Comparison of ENCODE assay signal across 20 cellular contexts in the genomic region with DNA sequence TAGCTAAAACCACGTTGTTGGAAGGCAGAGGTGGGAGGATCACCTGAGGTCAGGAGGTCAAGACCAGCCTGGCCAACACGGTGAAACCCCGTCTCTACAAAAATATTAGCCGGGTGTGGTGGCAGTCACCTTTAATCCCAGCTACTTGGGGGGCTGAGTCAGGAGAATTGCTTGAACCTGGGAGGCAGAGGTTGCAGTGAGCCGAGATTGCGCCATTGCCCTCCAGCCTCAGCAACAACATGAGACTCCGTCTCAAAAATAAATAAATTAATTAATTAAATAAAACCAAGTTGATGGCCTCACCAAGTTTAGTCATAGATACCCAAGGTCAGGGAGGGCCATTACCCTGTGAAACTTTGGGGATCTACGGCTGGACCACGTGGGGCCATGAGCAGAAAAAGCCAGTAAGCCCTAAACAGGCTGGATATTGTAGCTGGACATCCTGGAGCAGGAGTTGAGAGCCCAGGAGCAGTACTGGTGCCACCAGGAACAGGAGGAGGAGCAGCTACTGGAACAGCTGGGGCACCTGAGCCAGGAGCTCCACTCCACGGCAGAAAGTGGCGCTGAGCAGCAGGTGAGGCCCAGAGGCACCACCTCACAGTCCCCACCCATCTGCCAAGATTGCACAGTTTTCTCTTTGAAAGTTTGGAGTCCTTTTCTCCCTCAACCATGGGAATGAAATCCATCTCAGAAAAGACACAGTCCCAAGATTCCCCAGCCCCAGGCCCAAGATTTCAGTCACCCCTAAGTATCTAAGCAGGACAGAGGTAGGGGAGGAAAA. TPM values are rescaled to one million over a fixed set of nuclear protein-coding genes. Genes with fewer than 3 reads are reported as not detected.
DNase-seq lines count a peak whose midpoint lies in the region; ATAC-seq, FAIRE-seq and TF ChIP-seq lines count a peak whose summit lies in the region.
"Had no signal": no experiment of that assay in that cellular context is flagged by ENCODE, and none has a peak within 500 bp of the region (broad histone marks: within the 10 kb centered on the region; RNA-seq: fewer than 3 reads in every experiment).

No MANE protein-coding gene starts in this region.

- no peak overlapping the region for H2AFZ ChIP-seq in GM12878 (ENCODE audit: control insufficient read depth, low read depth, low read length)

- no peaks in the 10 kb centered on the region for H3K9me3 Mint-ChIP-seq in activated CD4-positive, alpha-beta T cell treated with anti-CD3 and anti-CD28 coated beads, Interleukin-2, amount 10 ng/mL, durations not matched to agents 24 days and 14 days
- H3K9me3 Mint-ChIP-seq in type B pancreatic cell = no peaks in the 10 kb centered on the region
- H3K9me3 Mint-ChIP-seq: CD4-positive, CD25-positive, alpha-beta regulatory T cell had no signal

- H3K27me3 ChIP-seq in GM12878 (replicated peaks in 1 of 2; ENCODE audit: control insufficient read depth in 2 of 2, insufficient read depth in 2 of 2, low read length in 1 of 2) (peaks cover 1 to 3% of the 10 kb centered on the region in 2 experiments; a peak in 3 of 4 replicates), dorsolateral prefrontal cortex (peaks cover 0 to 10% (median 0%) of the 10 kb centered on the region in 45 donors)

- BruUV-seq in GM12878 (replicated peaks; lab: Mats Ljungman, UMichigan) = no TSS peak

- no peak for TF ChIP-seq CTCF in GM12878 (IDR thresholded peaks at IDR 0.05 in 2 of 3, conservative IDR thresholded peaks at IDR 0.05 in 1 of 3; ENCODE audit: control insufficient read depth in 2 of 3, extremely low read depth in 1 of 3, insufficient read depth in 1 of 3, low read depth in 3 of 3, low read length in 3 of 3)
- no peak for TF ChIP-seq CTCF in fibroblast of villous mesenchyme (IDR thresholded peaks at IDR 0.05; ENCODE audit: insufficient read depth, low read depth, low read length)
- no peak for TF ChIP-seq CTCF in type B pancreatic cell (conservative IDR thresholded peaks at IDR 0.05)
- no peak for TF ChIP-seq CTCF in GM10266 (IDR thresholded peaks at IDR 0.05; ENCODE audit: control insufficient read depth, insufficient read depth, low read depth, missing control alignments)
- TF ChIP-seq CTCF in dorsolateral prefrontal cortex (IDR thresholded peaks at IDR 0.05 in 54 of 56, conservative IDR thresholded peaks at IDR 0.05 in 2 of 56; ENCODE audit: low read depth in 1 of 56, partially characterized antibody in 56 of 56) = no peak

- H3K4me3 ChIP-seq in GM12878 (no peak overlapping the region), fibroblast of villous mesenchyme (ENCODE audit: low read depth, low read length) (no peak overlapping the region), dorsolateral prefrontal cortex (no peak overlapping the region)

- H3K4me1 Mint-ChIP-seq in activated CD4-positive, alpha-beta T cell treated with anti-CD3 and anti-CD28 coated beads, Interleukin-2, amount 10 ng/mL, durations not matched to agents 24 days and 14 days = peaks cover 3% of the 10 kb centered on the region
- no peaks in the 10 kb centered on the region for H3K4me1 Mint-ChIP-seq in type B pancreatic cell (ENCODE audit: unreplicated experiment)
- H3K4me1 Mint-ChIP-seq: CD4-positive, CD25-positive, alpha-beta regulatory T cell had no signal

- CTCF ChIA-PET in GM12878 (lab: Yijun Ruan, JAX) = interaction anchor here (0.6 kb wide), 1 partner anchor 61 kb away, joined by 3 read pairs; no protein-coding TSS in a partner anchor

- 49% methylated on average over 11 of the region's 11 CpGs for WGBS in GM12878 (ENCODE audit: insufficient coverage, insufficient replicate concordance, low lambda C conversion rate, missing lambda C conversion rate)

- no peak overlapping the region for H3K27ac ChIP-seq in GM12878 (ENCODE audit: control insufficient read depth, insufficient read depth)
- no peak overlapping the region for H3K27ac ChIP-seq in dorsolateral prefrontal cortex

- no peaks in the 10 kb centered on the region for H3K36me3 Mint-ChIP-seq in activated CD4-positive, alpha-beta T cell treated with anti-CD3 and anti-CD28 coated beads, Interleukin-2, amount 10 ng/mL, durations not matched to agents 24 days and 14 days (ENCODE audit: low read depth)
- no peaks in the 10 kb centered on the region for H3K36me3 Mint-ChIP-seq in type B pancreatic cell
- H3K36me3 Mint-ChIP-seq: CD4-positive, CD25-positive, alpha-beta regulatory T cell had no signal

- TF ChIP-seq EP300 in GM12878 (IDR thresholded peaks at IDR 0.05; ENCODE audit: borderline replicate concordance in 1 of 2, control insufficient read depth in 1 of 2, low read depth in 2 of 2, low read length in 2 of 2) = no peak

- POLR2A ChIA-PET in GM12878 (lab: Charles Lee) = no interaction called here

- no peaks in the 10 kb centered on the region for H3K79me2 ChIP-seq in GM12878 (ENCODE audit: control insufficient read depth, insufficient read depth, low read length)

- H3K9me3 ChIP-seq in GM12878 (replicated peaks; ENCODE audit: control insufficient read depth, insufficient read depth, low read length) = no peaks in the 10 kb centered on the region; the same call in 2 of the 3 replicates

- no peak for ATAC-seq in GM12878
- no peak for ATAC-seq in GM18511 (IDR thresholded peaks at IDR 0.05; ENCODE audit: unreplicated experiment)
- ATAC-seq: PC-3 had no signal

- H3K27ac Mint-ChIP-seq in activated CD4-positive, alpha-beta T cell treated with anti-CD3 and anti-CD28 coated beads, Interleukin-2, amount 10 ng/mL, durations not matched to agents 24 days and 14 days = no peak overlapping the region
- H3K27ac Mint-ChIP-seq in type B pancreatic cell = no peak overlapping the region
- H3K27ac Mint-ChIP-seq: CD4-positive, CD25-positive, alpha-beta regulatory T cell had no signal

- in situ Hi-C loops in GM12878 (cut with MboI) = no loop called here

- H3K4me3 Mint-ChIP-seq in activated CD4-positive, alpha-beta T cell treated with anti-CD3 and anti-CD28 coated beads, Interleukin-2, amount 10 ng/mL, durations not matched to agents 24 days and 14 days = no peak overlapping the region
- no peak overlapping the region for H3K4me3 Mint-ChIP-seq in type B pancreatic cell
- H3K4me3 Mint-ChIP-seq: CD4-positive, CD25-positive, alpha-beta regulatory T cell had no signal

- no peak overlapping the region for H3K9ac ChIP-seq in GM12878 (ENCODE audit: control insufficient read depth, insufficient read depth, low read length)

- no peak for TF ChIP-seq RAD21 in GM12878 (IDR thresholded peaks at IDR 0.05; ENCODE audit: insufficient read depth, low read depth, low read length)

- RAD21 ChIA-PET in GM12878 (lab: Charles Lee; ENCODE audit: unreplicated experiment) = no interaction called here

- H3K36me3 ChIP-seq in GM12878 (ENCODE audit: control insufficient read depth in 2 of 2, insufficient read depth in 2 of 2, low read length in 1 of 2) = no peaks in the 10 kb centered on the region

- H3K4me1 ChIP-seq in GM12878 (ENCODE audit: control insufficient read depth, insufficient read depth, low read length) = no peaks in the 10 kb centered on the region

- peaks cover 21% of the 10 kb centered on the region for H3K27me3 Mint-ChIP-seq in activated CD4-positive, alpha-beta T cell treated with anti-CD3 and anti-CD28 coated beads, Interleukin-2, amount 10 ng/mL, durations not matched to agents 24 days and 14 days
- peaks cover 19% of the 10 kb centered on the region for H3K27me3 Mint-ChIP-seq in type B pancreatic cell
- H3K27me3 Mint-ChIP-seq: CD4-positive, CD25-positive, alpha-beta regulatory T cell had no signal

- no peak for TF ChIP-seq POLR2A in GM12878 (IDR thresholded peaks at IDR 0.05; ENCODE audit: low read depth, low read length)

- peak; percentile 34 for DNase-seq in activated CD4-positive, alpha-beta T cell treated with anti-CD3 and anti-CD28 coated beads, Interleukin-2, amount 10 ng/mL, durations not matched to agents 24 days and 14 days
- no peak for DNase-seq in activated CD4-positive, alpha-beta T cell treated with anti-CD3 and anti-CD28 coated beads for 1 hour
- no peak for DNase-seq in GM12878 (ENCODE audit: low read depth, low spot score)
- DNase-seq in fibroblast of villous mesenchyme (ENCODE audit: low read depth) = peak; percentile 22
- peak; percentile 37 for DNase-seq in type B pancreatic cell (ENCODE audit: extremely low spot score, unreplicated experiment)
- no peak for DNase-seq in GM10266 (ENCODE audit: extremely low spot score)
- DNase-seq in dorsolateral prefrontal cortex = no peak
- DNase-seq: 8988T; ACHN; CD4-positive, CD25-positive, alpha-beta regulatory T cell; DMS153; NCI-H1417 treated with DMSO at 0.1 percent for 48 hours; NCI-H1694 treated with DMSO at 0.1 percent for 48 hours; NCI-H2171; NCI-H510A treated with DMSO at 0.1 percent for 48 hours; NCI-H774; PC-3 had no signal

- no peak overlapping the region for H3K4me2 ChIP-seq in GM12878 (ENCODE audit: control insufficient read depth, insufficient read depth)

- no peak for FAIRE-seq in GM12878 (lab: Jason Lieb, UNC)

- intact Hi-C loops in activated CD4-positive, alpha-beta T cell treated with anti-CD3 and anti-CD28 coated beads, Interleukin-2, amount 10 ng/mL, durations not matched to agents 24 days and 14 days (cut with micrococcal nuclease) = no loop called here
- intact Hi-C loops in GM12878 (cut with micrococcal nuclease; ENCODE audit: unreplicated experiment) (no loop called here), dorsolateral prefrontal cortex (cut with DNase I) (no loop called here)

- no peaks in the 10 kb centered on the region for H4K20me1 ChIP-seq in GM12878 (ENCODE audit: control insufficient read depth, insufficient read depth)

- SMC1A ChIA-PET in GM12878 (lab: Charles Lee; ENCODE audit: uncharacterized antibody, unreplicated experiment) = interaction anchor here (1.3 kb wide), 1 partner anchor 8 kb away, joined by 3 read pairs; no protein-coding TSS in a partner anchor

RNA-seq across cellular contexts. Expression of a gene that starts 50.5 kb away (rescaled TPM):
- not detected in 2 replicates for total RNA-seq in activated CD4-positive, alpha-beta T cell treated with anti-CD3 and anti-CD28 coated beads, Interleukin-2, amount 10 ng/mL, durations not matched to agents 24 days and 14 days
- total RNA-seq in GM12878 (2013; cell fraction: nucleolus; rRNA removed) = 0.83 TPM in 1 of 2 replicates, not detected in the other
- not detected in 2 replicates for total RNA-seq in GM12878 (2014; rRNA removed)
- total RNA-seq in GM12878 (2014; rRNA removed; fragmentation: Illumina TruSeq; extraction: Trizol) = not detected in 2 replicates
- not detected in 2 replicates for total RNA-seq in GM12878 (2021)
- not detected for polyA plus RNA-seq in GM12878 (2011; ENCODE audit: low read depth)
- polyA plus RNA-seq in GM12878 (2011; rRNA removed) = not detected in 2 replicates
- polyA plus RNA-seq in GM12878 (2011; cell fraction: cytosol; rRNA removed) = not detected in 2 replicates
- polyA plus RNA-seq in GM12878 (2011; cell fraction: nucleus; rRNA removed) = not detected in 2 replicates
- polyA plus RNA-seq in GM12878 (2012) = not detected in 2 replicates
- polyA plus RNA-seq in GM12878 (2014; fragmentation: Illumina TruSeq; extraction: Trizol) = not detected in 2 replicates
- under 1 TPM in 1 of 2 experiments, not detected in 1; 0.14 TPM for polyA plus RNA-seq in GM12878 (2014; fragmentation: Nextera tagmentation; extraction: Ambion mirVana)
- not detected in 2 replicates for polyA plus RNA-seq in GM12878 (2014; rRNA removed)
- not detected for polyA plus RNA-seq in GM12878 (2016; fragmentation: Nextera tagmentation; extraction: Ambion mirVana)
- polyA minus RNA-seq in GM12878 (2011; rRNA and poly(A)+ RNA removed) = not detected in 2 replicates
- not detected in 2 replicates for polyA minus RNA-seq in GM12878 (2011; cell fraction: cytosol; rRNA and poly(A)+ RNA removed)
- not detected in 2 replicates for polyA minus RNA-seq in GM12878 (2011; cell fraction: nucleus; rRNA and poly(A)+ RNA removed)
- total RNA-seq in fibroblast of villous mesenchyme = not detected in 2 replicates
- not detected in 2 replicates for total RNA-seq in type B pancreatic cell (ENCODE audit: low replicate concordance)
- 1 to 10 TPM in 2 of 120 experiments, under 1 TPM in 9, not detected in 109; 0.29 to 1.1 (median 0.64) TPM for total RNA-seq in dorsolateral prefrontal cortex
- total RNA-seq: CD4-positive, CD25-positive, alpha-beta regulatory T cell; PC-3 had no signal
- polyA plus RNA-seq: BJ had no signal

RNA-seq across cellular contexts. Expression of a gene that starts 52.9 kb away (rescaled TPM):
- not detected in 2 replicates for total RNA-seq in activated CD4-positive, alpha-beta T cell treated with anti-CD3 and anti-CD28 coated beads, Interleukin-2, amount 10 ng/mL, durations not matched to agents 24 days and 14 days
- total RNA-seq in GM12878 (2013; cell fraction: nucleolus; rRNA removed) = not detected in 2 replicates
- total RNA-seq in GM12878 (2014; rRNA removed) (0.28 TPM in 1 of 2 replicates, not detected in the other), GM12878 (2014; rRNA removed; fragmentation: Illumina TruSeq; extraction: Trizol) (not detected in 2 replicates), GM12878 (2021) (not detected in 2 replicates), fibroblast of villous mesenchyme (not detected in 2 replicates), type B pancreatic cell (ENCODE audit: low replicate concordance) (0.75 TPM in 1 of 2 replicates, not detected in the other), dorsolateral prefrontal cortex (1 to 10 TPM in 2 of 120 experiments, under 1 TPM in 2, not detected in 116; 0.25 to 1.2 (median 0.84) TPM)
- not detected for polyA plus RNA-seq in GM12878 (2011; ENCODE audit: low read depth)
- polyA plus RNA-seq in GM12878 (2011; rRNA removed) (not detected in 2 replicates), GM12878 (2014; fragmentation: Illumina TruSeq; extraction: Trizol) (not detected in 2 replicates), GM12878 (2014; fragmentation: Nextera tagmentation; extraction: Ambion mirVana) (not detected), GM12878 (2014; rRNA removed) (not detected in 2 replicates), GM12878 (2016; fragmentation: Nextera tagmentation; extraction: Ambion mirVana) (not detected)
- polyA plus RNA-seq in GM12878 (2011; cell fraction: cytosol; rRNA removed) = not detected in 2 replicates
- not detected in 2 replicates for polyA plus RNA-seq in GM12878 (2011; cell fraction: nucleus; rRNA removed)
- polyA plus RNA-seq in GM12878 (2012) = not detected in 2 replicates
- not detected in 2 replicates for polyA minus RNA-seq in GM12878 (2011; rRNA and poly(A)+ RNA removed)
- not detected in 2 replicates for polyA minus RNA-seq in GM12878 (2011; cell fraction: cytosol; rRNA and poly(A)+ RNA removed)
- polyA minus RNA-seq in GM12878 (2011; cell fraction: nucleus; rRNA and poly(A)+ RNA removed) = not detected in 2 replicates
- total RNA-seq: CD4-positive, CD25-positive, alpha-beta regulatory T cell; H4; PC-3 had no signal
- polyA plus RNA-seq: BJ; CD4-positive, CD25-positive, alpha-beta regulatory T cell had no signal

Comparison
In these comparisons a context has a peak if more than half of its experiments do, and no peak if none do; other contexts are left out.
1. DNase-seq: peak in activated CD4-positive, alpha-beta T cell treated with anti-CD3 and anti-CD28 coated beads, Interleukin-2, amount 10 ng/mL, durations not matched to agents 24 days and 14 days (single experiment), fibroblast of villous mesenchyme (single experiment) and type B pancreatic cell (single experiment); none in activated CD4-positive, alpha-beta T cell treated with anti-CD3 and anti-CD28 coated beads for 1 hour (single experiment), GM12878 (single experiment), GM10266 (single experiment) and dorsolateral prefrontal cortex (0 of 10).